ENCODE assay signal across 18 cellular contexts in the genomic region with DNA sequence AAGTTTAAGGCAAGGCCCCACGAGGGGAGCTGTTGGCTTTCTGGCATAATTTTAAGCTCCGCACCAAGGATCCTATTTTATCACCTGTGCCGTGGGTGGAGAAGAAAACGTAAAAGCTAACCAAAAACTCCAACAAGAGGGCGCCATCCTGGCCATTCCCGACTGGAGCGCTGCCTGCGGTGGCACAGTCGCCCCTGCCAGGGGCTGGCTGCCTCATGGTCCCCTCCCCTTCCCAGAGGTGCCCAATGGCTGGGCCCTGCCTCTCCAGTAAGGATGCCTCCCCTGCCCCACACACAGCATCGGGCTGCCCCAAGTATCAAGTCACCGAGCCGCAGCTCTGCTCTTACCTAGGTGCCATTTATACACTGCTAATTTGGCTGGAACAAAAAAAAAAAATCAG. TPM values are rescaled to one million over a fixed set of nuclear protein-coding genes. Genes with fewer than 3 reads are reported as not detected.
DNase-seq lines count a peak whose midpoint lies in the region; ATAC-seq and TF ChIP-seq lines count a peak whose summit lies in the region.
"Had no signal": no experiment of that assay in that cellular context is flagged by ENCODE, and none has a peak within 500 bp of the region (broad histone marks: within the 10 kb centered on the region; RNA-seq: fewer than 3 reads in every experiment).

No MANE protein-coding gene starts in this region.

- no TSS peak for BruUV-seq in Calu3 (replicated peaks; lab: Mats Ljungman, UMichigan)

- H3K36me3 Mint-ChIP-seq in natural killer cell treated with Interleukin-12 subunit alpha and Interleukin-12 subunit beta and Interleukin-15 and Interleukin-18, amount 100 ng/mL, for 72 hours, result peaks cover 6% of the 10 kb centered on the region
- H3K36me3 Mint-ChIP-seq in natural killer cell, result peaks cover 20% of the 10 kb centered on the region
- peaks cover 47% of the 10 kb centered on the region for H3K36me3 Mint-ChIP-seq in HFFc6 (ENCODE audit: low read depth)
- peaks cover 56% of the 10 kb centered on the region for H3K36me3 Mint-ChIP-seq in nephron progenitor cell (ENCODE audit: low read depth)
- H3K36me3 Mint-ChIP-seq in Calu3 (ENCODE audit: insufficient read depth, unreplicated experiment), result peaks cover 88% of the 10 kb centered on the region

- H3K27ac Mint-ChIP-seq in natural killer cell treated with Interleukin-12 subunit alpha and Interleukin-12 subunit beta and Interleukin-15 and Interleukin-18, amount 100 ng/mL, for 72 hours, result no peak overlapping the region
- H3K27ac Mint-ChIP-seq in natural killer cell (no peak overlapping the region), HFFc6 (no peak overlapping the region), nephron progenitor cell (peak overlapping the region; percentile 44), Calu3 (ENCODE audit: unreplicated experiment) (no peak overlapping the region)
- H3K27ac Mint-ChIP-seq: B cell; CD4-positive, alpha-beta T cell; CD8-positive, alpha-beta memory T cell had no signal

- H3K4me1 Mint-ChIP-seq in natural killer cell treated with Interleukin-12 subunit alpha and Interleukin-12 subunit beta and Interleukin-15 and Interleukin-18, amount 100 ng/mL, for 72 hours (ENCODE audit: low read depth in 2 of 2), result peaks cover 0 to 3% of the 10 kb centered on the region in 2 donors
- H3K4me1 Mint-ChIP-seq in natural killer cell, result peaks cover 0 to 4% of the 10 kb centered on the region in 2 donors
- H3K4me1 Mint-ChIP-seq in HFFc6 (ENCODE audit: low read depth), result peaks cover 54% of the 10 kb centered on the region
- peaks cover 29% of the 10 kb centered on the region for H3K4me1 Mint-ChIP-seq in nephron progenitor cell
- peaks cover 25% of the 10 kb centered on the region for H3K4me1 Mint-ChIP-seq in Calu3 (ENCODE audit: low read depth, unreplicated experiment)

- DNase-seq in natural killer cell treated with Interleukin-12 subunit alpha and Interleukin-12 subunit beta and Interleukin-15 and Interleukin-18, amount 100 ng/mL, for 72 hours (ENCODE audit: low spot score), result peak; percentile 42
- DNase-seq in natural killer cell, result no peak
- DNase-seq in HFFc6, result no peak
- DNase-seq in nephron progenitor cell, result no peak
- no peak for DNase-seq in stomach
- no peak for DNase-seq in Calu3
- DNase-seq in activated CD8-positive, alpha-beta memory T cell treated with anti-CD3 and anti-CD28 coated beads for 24 hours, result no peak
- DNase-seq in NCI-H226, result no peak
- DNase-seq: CD4-positive, alpha-beta T cell; CD8-positive, alpha-beta memory T cell; DMS53; DMS79 treated with DMSO at 0.1 percent for 48 hours; GF-D8; GOT3 had no signal

- CTCF ChIA-PET in Calu3 (lab: Charles Lee), result interaction anchor here (0.7 to 1.5 kb wide), 3 partner anchors 23 to 312 kb away, joined by 3 to 4 read pairs (median 3); no protein-coding TSS in a partner anchor

- no peak for TF ChIP-seq POLR2A in stomach (IDR thresholded peaks at IDR 0.05)

- peak overlapping the region in 4 of 5 donors; percentile 31 to 81 (median 62) for H3K27ac ChIP-seq in stomach
- H3K27ac ChIP-seq: BLaER1 treated with 17β-estradiol and CSF1 and Interleukin-3, amounts not matched to agents 10 nM and 100 nM had no signal

- H3K27me3 Mint-ChIP-seq in natural killer cell treated with Interleukin-12 subunit alpha and Interleukin-12 subunit beta and Interleukin-15 and Interleukin-18, amount 100 ng/mL, for 72 hours, result no peaks in the 10 kb centered on the region
- H3K27me3 Mint-ChIP-seq in natural killer cell (ENCODE audit: low read depth in 2 of 2) (no peaks in the 10 kb centered on the region), HFFc6 (ENCODE audit: insufficient read depth) (peaks cover 2% of the 10 kb centered on the region), nephron progenitor cell (ENCODE audit: low read depth, poor library complexity) (peaks cover 6% of the 10 kb centered on the region), Calu3 (ENCODE audit: unreplicated experiment) (no peaks in the 10 kb centered on the region)
- H3K27me3 Mint-ChIP-seq: B cell; CD4-positive, alpha-beta T cell; CD8-positive, alpha-beta memory T cell had no signal

- H3K4me1 ChIP-seq in stomach, result peaks cover 27 to 77% (median 47%) of the 10 kb centered on the region in 4 donors

- no peak for TF ChIP-seq EP300 in stomach (IDR thresholded peaks at IDR 0.05)

- no peak overlapping the region for H3K4me3 Mint-ChIP-seq in natural killer cell treated with Interleukin-12 subunit alpha and Interleukin-12 subunit beta and Interleukin-15 and Interleukin-18, amount 100 ng/mL, for 72 hours
- no peak overlapping the region for H3K4me3 Mint-ChIP-seq in natural killer cell
- no peak overlapping the region for H3K4me3 Mint-ChIP-seq in HFFc6
- H3K4me3 Mint-ChIP-seq in nephron progenitor cell, result no peak overlapping the region
- no peak overlapping the region for H3K4me3 Mint-ChIP-seq in Calu3 (ENCODE audit: low read depth, unreplicated experiment)
- H3K4me3 Mint-ChIP-seq: B cell; CD14-positive monocyte; CD4-positive, alpha-beta T cell; CD8-positive, alpha-beta memory T cell had no signal

- 84 to 90% (median 85%) methylated on average over 11 to 12 of the region's 12 CpGs for WGBS in stomach, 5 donors

- ATAC-seq in natural killer cell treated with Interleukin-12 subunit alpha and Interleukin-12 subunit beta and Interleukin-15 and Interleukin-18, amount 100 ng/mL, for 72 hours, result no peak
- no peak for ATAC-seq in natural killer cell
- ATAC-seq: HCT116 had no signal

- no peaks in the 10 kb centered on the region for H3K27me3 ChIP-seq in stomach

- H3K36me3 ChIP-seq in stomach, result peaks cover 34 to 68% (median 65%) of the 10 kb centered on the region in 4 donors

- TF ChIP-seq CTCF in natural killer cell (IDR thresholded peaks at IDR 0.05), result no peak
- TF ChIP-seq CTCF in HFFc6 (IDR thresholded peaks at IDR 0.05), result peak; percentile 32; the same call in 1 of the 2 replicates
- TF ChIP-seq CTCF in nephron progenitor cell (IDR thresholded peaks at IDR 0.05), result no peak
- no peak for TF ChIP-seq CTCF in stomach (IDR thresholded peaks at IDR 0.05)
- no peak for TF ChIP-seq CTCF in Calu3 (IDR thresholded peaks at IDR 0.05; ENCODE audit: unreplicated experiment)

- no peaks in the 10 kb centered on the region for H3K9me3 ChIP-seq in stomach
- H3K9me3 ChIP-seq: BLaER1 treated with 17β-estradiol and CSF1 and Interleukin-3, amounts not matched to agents 10 nM and 100 nM had no signal

- H3K4me3 ChIP-seq in stomach, result no peak overlapping the region
- H3K4me3 ChIP-seq: BLaER1 treated with 17β-estradiol and CSF1 and Interleukin-3, amounts not matched to agents 10 nM and 100 nM had no signal

- H3K9me3 Mint-ChIP-seq in natural killer cell treated with Interleukin-12 subunit alpha and Interleukin-12 subunit beta and Interleukin-15 and Interleukin-18, amount 100 ng/mL, for 72 hours, result no peaks in the 10 kb centered on the region
- H3K9me3 Mint-ChIP-seq in natural killer cell (no peaks in the 10 kb centered on the region), HFFc6 (no peaks in the 10 kb centered on the region), nephron progenitor cell (no peaks in the 10 kb centered on the region), Calu3 (ENCODE audit: low read depth, unreplicated experiment) (no peaks in the 10 kb centered on the region)
- H3K9me3 Mint-ChIP-seq: CD14-positive monocyte; CD4-positive, alpha-beta T cell; CD8-positive, alpha-beta memory T cell had no signal

- intact Hi-C loops in natural killer cell (cut with micrococcal nuclease) (no loop called here), stomach (cut with DNase I; ENCODE audit: low total_unique reads) (no loop called here), Calu3 (cut with micrococcal nuclease; ENCODE audit: unreplicated experiment) (no loop called here)

RNA-seq across cellular contexts. Expression of gene ZDHHC7, which starts 36.3 kb away (rescaled TPM):
- total RNA-seq in natural killer cell treated with Interleukin-12 subunit alpha and Interleukin-12 subunit beta and Interleukin-15 and Interleukin-18, amount 100 ng/mL, for 72 hours, result 10 to 100 TPM; 28.5 to 43.9 TPM
- total RNA-seq in natural killer cell (10 to 100 TPM; 37.9 to 64.9 (median 45.2) TPM), stomach (100 to 1,000 TPM in 2 of 5 donors, 10 to 100 TPM in 3; 54.3 to 358 (median 58.1) TPM), Calu3 (2022) (100 and 109 TPM in 2 replicates)
- 10 to 100 TPM; 73.9 to 90.4 (median 78.1) TPM for total RNA-seq in HFFc6 (2021; fragmentation: NEBNext Ultra II Directional; extraction: Animal tissue kit (Norgen Biotek cat#: 25700))
- polyA plus RNA-seq in stomach, result 10 to 100 TPM; 15.0 to 23.0 (median 15.4) TPM

RNA-seq across cellular contexts. Expression of gene KIAA0513, which starts 52.5 kb away (rescaled TPM):
- total RNA-seq in natural killer cell treated with Interleukin-12 subunit alpha and Interleukin-12 subunit beta and Interleukin-15 and Interleukin-18, amount 100 ng/mL, for 72 hours, result 1 to 10 TPM; 3.3 to 3.6 TPM
- total RNA-seq in natural killer cell (10 to 100 TPM in 2 of 3 donors, 1 to 10 TPM in 1; 7.9 to 17.7 (median 12.1) TPM), stomach (10 to 100 TPM; 13.3 to 40.6 (median 17.6) TPM), Calu3 (2022) (12.4 and 15.1 TPM in 2 replicates)
- 10 to 100 TPM; 12.5 to 15.4 (median 13.8) TPM for total RNA-seq in HFFc6 (2021; fragmentation: NEBNext Ultra II Directional; extraction: Animal tissue kit (Norgen Biotek cat#: 25700))
- polyA plus RNA-seq in stomach, result 10 to 100 TPM in 1 of 3 donors, 1 to 10 TPM in 2; 3.6 to 10.2 (median 8.4) TPM
